Comparison of ENCODE assay signal across 1 cellular context in genomic region chr10:114728325-114728724, GRCh38.
TF ChIP-seq lines count a peak whose summit lies in the region.

No MANE protein-coding gene starts in this region.

TF ChIP-seq in HEK293, 187 proteins besides CTCF, POLR2A, EP300 and RAD21 (continued from another document):
- TF ChIP-seq, protein P1, sequence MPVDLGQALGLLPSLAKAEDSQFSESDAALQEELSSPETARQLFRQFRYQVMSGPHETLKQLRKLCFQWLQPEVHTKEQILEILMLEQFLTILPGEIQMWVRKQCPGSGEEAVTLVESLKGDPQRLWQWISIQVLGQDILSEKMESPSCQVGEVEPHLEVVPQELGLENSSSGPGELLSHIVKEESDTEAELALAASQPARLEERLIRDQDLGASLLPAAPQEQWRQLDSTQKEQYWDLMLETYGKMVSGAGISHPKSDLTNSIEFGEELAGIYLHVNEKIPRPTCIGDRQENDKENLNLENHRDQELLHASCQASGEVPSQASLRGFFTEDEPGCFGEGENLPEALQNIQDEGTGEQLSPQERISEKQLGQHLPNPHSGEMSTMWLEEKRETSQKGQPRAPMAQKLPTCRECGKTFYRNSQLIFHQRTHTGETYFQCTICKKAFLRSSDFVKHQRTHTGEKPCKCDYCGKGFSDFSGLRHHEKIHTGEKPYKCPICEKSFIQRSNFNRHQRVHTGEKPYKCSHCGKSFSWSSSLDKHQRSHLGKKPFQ (tag by site-specific recombination; IDR thresholded peaks at IDR 0.05), result no peak
- TF ChIP-seq ZNF843 (tag by site-specific recombination; IDR thresholded peaks at IDR 0.05), result 0 out of 2 replicates have a peak, but pooled peaks have one; percentile 18
- TF ChIP-seq IKZF3 (tag by site-specific recombination; IDR thresholded peaks at IDR 0.05), result no peak
- no peak for TF ChIP-seq HOXD13 (CRISPR knock-in tag; IDR thresholded peaks at IDR 0.05; ENCODE audit: borderline replicate concordance)
- 0 out of 2 replicates have a peak, but pooled peaks have one; percentile 43 for TF ChIP-seq ZEB2 (tag by site-specific recombination; IDR thresholded peaks at IDR 0.05)
- TF ChIP-seq INSM2 (tag by site-specific recombination; IDR thresholded peaks at IDR 0.05), result no peak
- TF ChIP-seq ZNF2 (tag by site-specific recombination; IDR thresholded peaks at IDR 0.05), result no peak
- 0 out of 2 replicates have a peak, but pooled peaks have one; percentile 20 for TF ChIP-seq ZNF639 (tag by site-specific recombination; IDR thresholded peaks at IDR 0.05)
- TF ChIP-seq ZNF664 (tag by site-specific recombination; IDR thresholded peaks at IDR 0.05), result no peak
- no peak for TF ChIP-seq ZNF23 (tag by site-specific recombination; IDR thresholded peaks at IDR 0.05; ENCODE audit: borderline replicate concordance)
- TF ChIP-seq ZNF624 (tag by site-specific recombination; IDR thresholded peaks at IDR 0.05), result no peak
- TF ChIP-seq, protein P2, sequence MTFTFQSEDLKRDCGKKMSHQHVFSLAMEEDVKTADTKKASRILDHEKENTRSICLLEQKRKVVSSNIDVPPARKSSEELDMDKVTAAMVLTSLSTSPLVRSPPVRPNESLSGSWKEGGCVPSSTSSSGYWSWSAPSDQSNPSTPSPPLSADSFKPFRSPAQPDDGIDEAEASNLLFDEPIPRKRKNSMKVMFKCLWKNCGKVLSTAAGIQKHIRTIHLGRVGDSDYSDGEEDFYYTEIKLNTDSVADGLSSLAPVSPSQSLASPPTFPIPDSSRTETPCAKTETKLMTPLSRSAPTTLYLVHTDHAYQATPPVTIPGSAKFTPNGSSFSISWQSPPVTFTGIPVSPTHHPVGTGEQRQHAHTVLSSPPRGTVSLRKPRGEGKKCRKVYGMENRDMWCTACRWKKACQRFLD (tag by site-specific recombination; IDR thresholded peaks at IDR 0.05), result no peak
- TF ChIP-seq ZNF148 (tag by site-specific recombination; IDR thresholded peaks at IDR 0.05; ENCODE audit: borderline replicate concordance), result no peak
- TF ChIP-seq ZNF626 (tag by site-specific recombination; IDR thresholded peaks at IDR 0.05), result no peak
- 0 out of 2 replicates have a peak, but pooled peaks have one; percentile 31 for TF ChIP-seq ZBTB7A (tag by site-specific recombination; IDR thresholded peaks at IDR 0.05; ENCODE audit: low read depth)
- TF ChIP-seq PRDM1 (tag by site-specific recombination; IDR thresholded peaks at IDR 0.05), result no peak
- TF ChIP-seq ZNF776 (tag by site-specific recombination; IDR thresholded peaks at IDR 0.05; ENCODE audit: borderline replicate concordance), result no peak
- TF ChIP-seq ZNF473 (tag by site-specific recombination; IDR thresholded peaks at IDR 0.05), result no peak
- TF ChIP-seq ZNF37A (tag by site-specific recombination; IDR thresholded peaks at IDR 0.05), result no peak
- no peak for TF ChIP-seq ZNF530 (tag by site-specific recombination; IDR thresholded peaks at IDR 0.05; ENCODE audit: low read depth)
- TF ChIP-seq ZNF548 (tag by site-specific recombination; IDR thresholded peaks at IDR 0.05), result no peak
- TF ChIP-seq ZNF24 (tag by site-specific recombination; IDR thresholded peaks at IDR 0.05), result no peak
- no peak for TF ChIP-seq ZFHX2 (tag by site-specific recombination; conservative IDR thresholded peaks at IDR 0.05)
- no peak for TF ChIP-seq ZNF239 (tag by site-specific recombination; IDR thresholded peaks at IDR 0.05)
- TF ChIP-seq, protein P3, sequence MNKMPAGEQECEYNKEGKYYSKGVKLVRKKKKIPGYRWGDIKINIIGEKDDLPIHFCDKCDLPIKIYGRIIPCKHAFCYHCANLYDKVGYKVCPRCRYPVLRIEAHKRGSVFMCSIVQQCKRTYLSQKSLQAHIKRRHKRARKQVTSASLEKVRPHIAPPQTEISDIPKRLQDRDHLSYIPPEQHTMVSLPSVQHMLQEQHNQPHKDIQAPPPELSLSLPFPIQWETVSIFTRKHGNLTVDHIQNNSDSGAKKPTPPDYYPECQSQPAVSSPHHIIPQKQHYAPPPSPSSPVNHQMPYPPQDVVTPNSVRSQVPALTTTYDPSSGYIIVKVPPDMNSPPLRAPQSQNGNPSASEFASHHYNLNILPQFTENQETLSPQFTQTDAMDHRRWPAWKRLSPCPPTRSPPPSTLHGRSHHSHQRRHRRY (tag by site-specific recombination; IDR thresholded peaks at IDR 0.05), result no peak
- 0 out of 2 replicates have a peak, but pooled peaks have one; percentile 23 for TF ChIP-seq ZNF324 (tag by site-specific recombination; IDR thresholded peaks at IDR 0.05)
- no peak for TF ChIP-seq ZNF132 (tag by site-specific recombination; IDR thresholded peaks at IDR 0.05; ENCODE audit: borderline replicate concordance)
- TF ChIP-seq KLF9 (tag by site-specific recombination; IDR thresholded peaks at IDR 0.05; ENCODE audit: low read depth), result no peak
